In the genomic region with DNA sequence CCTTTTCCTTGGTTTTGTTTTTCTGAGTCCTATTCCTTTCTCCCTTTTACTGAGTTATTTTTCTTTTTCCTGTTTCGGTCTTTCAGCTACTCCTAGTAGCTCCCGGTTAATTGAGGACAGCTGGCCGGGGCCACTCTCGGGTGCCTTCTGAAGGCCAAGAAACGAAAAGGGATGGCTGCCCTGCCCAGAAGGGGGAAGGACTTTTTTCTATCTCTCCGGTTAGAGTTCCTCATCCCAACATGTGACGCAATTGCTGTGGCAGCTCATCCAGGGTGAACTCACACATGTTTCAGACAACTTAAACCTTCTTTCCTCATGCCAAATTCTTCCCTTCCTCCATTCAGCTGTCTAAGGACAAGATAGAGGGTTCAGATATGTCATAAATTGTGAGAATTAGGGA, we compare ENCODE assay signal across 9 cellular contexts.
DNase-seq lines count a peak whose midpoint lies in the region; ATAC-seq and TF ChIP-seq lines count a peak whose summit lies in the region.
"Had no signal": no experiment of that assay in that cellular context is flagged by ENCODE, and none has a peak within 500 bp of the region (broad histone marks: within the 10 kb centered on the region; RNA-seq: fewer than 3 reads in every experiment).

No MANE protein-coding gene starts in this region.

- CTCF ChIA-PET in GM10248 (lab: Yijun Ruan, JAX), result no interaction called here

- TF ChIP-seq CTCF in brain microvascular endothelial cell (IDR thresholded peaks at IDR 0.05; ENCODE audit: low read depth, low read length, missing control alignments) (no peak), GM10248 (IDR thresholded peaks at IDR 0.05; ENCODE audit: control extremely low read depth, extremely low read depth, low read depth, missing control alignments) (no peak)

- H3K4me2 ChIP-seq in GM23248 (ENCODE audit: unreplicated experiment), result peak overlapping the region; percentile 55

- DNase-seq in GM23248 (peak; percentile 92), brain microvascular endothelial cell (peak; percentile 34), GM10248 (ENCODE audit: extremely low spot score) (no peak)

- no peaks in the 10 kb centered on the region for H3K36me3 ChIP-seq in GM23248 (ENCODE audit: low read depth)
- H3K36me3 ChIP-seq in brain microvascular endothelial cell (replicated peaks), result no peaks in the 10 kb centered on the region
- H3K36me3 ChIP-seq in iPS-18a (ENCODE audit: control insufficient read depth, low read depth, low read length), result peaks cover 16% of the 10 kb centered on the region
- H3K36me3 ChIP-seq in skeletal muscle tissue (ENCODE audit: control insufficient read depth in 3 of 3, insufficient read depth in 3 of 3, low read length in 3 of 3), result no peaks in the 10 kb centered on the region

- H3K9ac ChIP-seq in GM23248 (peak overlapping the region; percentile 37), iPS-18a (ENCODE audit: low read length) (peak overlapping the region; percentile 79), skeletal muscle tissue (ENCODE audit: low read depth in 1 of 3, low read length in 3 of 3) (no peak overlapping the region)

- H4K20me1 ChIP-seq in GM23248 (ENCODE audit: insufficient read depth), result no peaks in the 10 kb centered on the region

- in situ Hi-C loops in GM23248 (cut with MboI) (no loop called here), brain microvascular endothelial cell (cut with HindIII; ENCODE audit: low pct_ligation_motif_present, low sequenced_read_pairs) (no loop called here)

- H3K9me3 ChIP-seq in GM23248 (ENCODE audit: low read depth) (no peaks in the 10 kb centered on the region), iPS-18a (ENCODE audit: control insufficient read depth, low read depth, low read length) (no peaks in the 10 kb centered on the region), skeletal muscle tissue (ENCODE audit: control insufficient read depth in 3 of 3, low read length in 3 of 3) (no peaks in the 10 kb centered on the region)

- no peak for ATAC-seq in HG03196 (IDR thresholded peaks at IDR 0.05; ENCODE audit: unreplicated experiment)
- ATAC-seq in GM18498 (IDR thresholded peaks at IDR 0.05; ENCODE audit: unreplicated experiment), result no peak
- ATAC-seq in HG02852 (IDR thresholded peaks at IDR 0.05; ENCODE audit: unreplicated experiment), result no peak

- H3K79me2 ChIP-seq in GM23248 (ENCODE audit: insufficient read depth), result no peaks in the 10 kb centered on the region

- H3F3A ChIP-seq in GM23248 (ENCODE audit: insufficient read depth), result peaks cover 8% of the 10 kb centered on the region; the same call in 1 of the 2 replicates

- peak overlapping the region; percentile 84 for H2AFZ ChIP-seq in GM23248

- H3K4me3 ChIP-seq in GM23248 (peak overlapping the region; percentile 24; the same call in 1 of the 2 replicates), brain microvascular endothelial cell (ENCODE audit: low read depth, low read length) (no peak overlapping the region), iPS-18a (ENCODE audit: low read length) (peak overlapping the region; percentile 77), skeletal muscle tissue (ENCODE audit: low read length in 3 of 3) (no peak overlapping the region)
- H3K4me3 ChIP-seq: coronary artery had no signal

- peaks cover 17% of the 10 kb centered on the region for H3K4me1 ChIP-seq in GM23248 (ENCODE audit: insufficient read depth)
- peaks cover 66% of the 10 kb centered on the region for H3K4me1 ChIP-seq in iPS-18a (ENCODE audit: control insufficient read depth, low read depth, low read length)
- H3K4me1 ChIP-seq in skeletal muscle tissue (ENCODE audit: control insufficient read depth in 3 of 3, insufficient read depth in 3 of 3, low read length in 3 of 3), result peaks cover 8 to 11% (median 10%) of the 10 kb centered on the region in 3 donors

- H3K27me3 ChIP-seq in GM23248 (replicated peaks; ENCODE audit: insufficient read depth), result no peaks in the 10 kb centered on the region
- no peaks in the 10 kb centered on the region for H3K27me3 ChIP-seq in brain microvascular endothelial cell (replicated peaks)
- H3K27me3 ChIP-seq in iPS-18a (ENCODE audit: control insufficient read depth, insufficient read depth, low read length), result no peaks in the 10 kb centered on the region
- no peaks in the 10 kb centered on the region for H3K27me3 ChIP-seq in skeletal muscle tissue (ENCODE audit: control insufficient read depth in 3 of 3, insufficient read depth in 3 of 3, low read length in 3 of 3)

- 1% methylated on average over 7 of the region's 7 CpGs for WGBS in GM23248 (ENCODE audit: low coverage in 1 of 2, low lambda C conversion rate in 2 of 2, missing lambda C conversion rate in 2 of 2), 2 experiments

- no peaks in the 10 kb centered on the region for H3K9me2 ChIP-seq in GM23248 (ENCODE audit: insufficient read depth)

- H3K27ac ChIP-seq in GM23248, result peak overlapping the region; percentile 60
- no peak overlapping the region for H3K27ac ChIP-seq in brain microvascular endothelial cell
- peak overlapping the region; percentile 56 for H3K27ac ChIP-seq in iPS-18a (ENCODE audit: low read length)
- H3K27ac ChIP-seq in skeletal muscle tissue (ENCODE audit: low read depth, low read length), result peak overlapping the region; percentile 8
- H3K27ac ChIP-seq: coronary artery had no signal

- POLR2A ChIA-PET in GM10248 (lab: Yijun Ruan, JAX), result no interaction called here

Comparison
In these comparisons a context has a peak if more than half of its experiments do, and no peak if none do; other contexts are left out.
1. H3K4me3 ChIP-seq: peak in GM23248 (single experiment) and iPS-18a (single experiment); none in brain microvascular endothelial cell (single experiment) and skeletal muscle tissue (0 of 3).
2. H3K9ac ChIP-seq: peak in GM23248 (single experiment) and iPS-18a (single experiment); none in skeletal muscle tissue (0 of 3).